ENCODE assay signal across 7 cellular contexts in genomic region chr3:149971403-149972075, GRCh38. TPM values are rescaled to one million over a fixed set of nuclear protein-coding genes. Genes with fewer than 3 reads are reported as not detected.
DNase-seq lines count a peak whose midpoint lies in the region; ATAC-seq and TF ChIP-seq lines count a peak whose summit lies in the region.

No MANE protein-coding gene starts in this region.

- H3F3A ChIP-seq in PC-9 (ENCODE audit: insufficient read depth, low read depth), result peaks cover 11% of the 10 kb centered on the region; the same call in 1 of the 2 replicates

- TF ChIP-seq CTCF in PC-9 (conservative IDR thresholded peaks at IDR 0.05) (no peak), neutrophil (IDR thresholded peaks at IDR 0.05) (no peak)

- H3K27ac ChIP-seq in PC-9 (peak overlapping the region; percentile 50), neutrophil (no peak overlapping the region), urinary bladder (ENCODE audit: low read depth) (peak overlapping the region; percentile 64)

- peak overlapping the region; percentile 81 for H2AFZ ChIP-seq in PC-9

- peak overlapping the region; percentile 88 for H3K4me2 ChIP-seq in PC-9

- TSS peak; percentile 31 for BruUV-seq in PC-9 (replicated peaks; lab: Mats Ljungman, UMichigan)

- H3K36me3 ChIP-seq in PC-9 (ENCODE audit: low read depth), result peaks cover 16% of the 10 kb centered on the region
- H3K36me3 ChIP-seq in neutrophil, result no peaks in the 10 kb centered on the region
- H3K36me3 ChIP-seq in urinary bladder (ENCODE audit: insufficient read depth), result no peaks in the 10 kb centered on the region

- peaks cover 40% of the 10 kb centered on the region for H3K79me2 ChIP-seq in PC-9 (ENCODE audit: low read depth)

- ATAC-seq in GM19035 (IDR thresholded peaks at IDR 0.05; ENCODE audit: unreplicated experiment), result peak; percentile 6

- DNase-seq in HT-29 (ENCODE audit: low spot score) (peak; percentile 80), PC-9 (peak; percentile 57 to 69), globus pallidus (ENCODE audit: low spot score) (peak; percentile 51)
- peak; percentile 35 for DNase-seq in activated naive CD4-positive, alpha-beta T cell treated with anti-CD3 and anti-CD28 coated beads, Interleukin-2, amount 50 U/mL, for 16 hours

- H3K9me3 ChIP-seq in PC-9 (ENCODE audit: insufficient read depth, low read depth), result no peaks in the 10 kb centered on the region
- H3K9me3 ChIP-seq in neutrophil, result no peaks in the 10 kb centered on the region

- H3K4me1 ChIP-seq in PC-9 (replicated peaks; ENCODE audit: insufficient read depth) (peaks cover 33% of the 10 kb centered on the region), neutrophil (ENCODE audit: control insufficient read depth in 1 of 2, insufficient read depth in 1 of 2, low read depth in 1 of 2, low read length in 1 of 2) (peaks cover 17 to 20% of the 10 kb centered on the region in 2 experiments), urinary bladder (ENCODE audit: insufficient read depth) (no peaks in the 10 kb centered on the region)

- H3K27me3 ChIP-seq in PC-9 (ENCODE audit: insufficient read depth, low read depth), result no peaks in the 10 kb centered on the region
- H3K27me3 ChIP-seq in neutrophil, result peaks cover 99% of the 10 kb centered on the region

- H4K20me1 ChIP-seq in PC-9 (ENCODE audit: insufficient read depth), result peaks cover under 1% of the 10 kb centered on the region; the same call in 1 of the 2 replicates

- H3K9me2 ChIP-seq in PC-9 (ENCODE audit: insufficient read depth), result no peaks in the 10 kb centered on the region

- intact Hi-C loops in PC-9 (cut with micrococcal nuclease; ENCODE audit: unreplicated experiment), result loop anchor here (5.0 kb wide), 2 partner anchors 376 to 699 kb away; no protein-coding TSS in a partner anchor

- POLR2A ChIA-PET in PC-9 (lab: Charles Lee; ENCODE audit: unreplicated experiment), result interaction anchor here (0.6 to 1.6 kb wide), 4 partner anchors 213 to 522 kb away, joined by 3 to 11 read pairs (median 4); no protein-coding TSS in a partner anchor

- H3K4me3 ChIP-seq in PC-9 (peak overlapping the region; percentile 78), neutrophil (ENCODE audit: low read depth in 1 of 2, low read length in 1 of 2) (peak overlapping the region; percentile 58 to 67), urinary bladder (ENCODE audit: low read depth, low read length) (peak overlapping the region; percentile 95)

- CTCF ChIA-PET in PC-9 (lab: Charles Lee), result interaction anchor here (0.6 to 1.6 kb wide), 5 partner anchors 213 to 789 kb away, joined by 3 to 8 read pairs (median 6); no protein-coding TSS in a partner anchor

- WGBS in urinary bladder, result under 1% methylated on average over 42 of the region's 42 CpGs

RNA-seq across cellular contexts. Expression of gene PFN2, which starts 0.8 kb away (rescaled TPM):
- total RNA-seq in HT-29 (2014; rRNA removed; shearing (Covaris generic)), result 96.1 and 103 TPM in 2 replicates
- 164 and 187 TPM in 2 replicates for total RNA-seq in PC-9 (2021)
- total RNA-seq in urinary bladder, result 159 TPM
- polyA plus RNA-seq in urinary bladder, result 98.9 TPM
